In genomic region chr3:128123231-128123537, GRCh38 we compare ENCODE assay signal across 8 cellular contexts. TPM values are rescaled to one million over a fixed set of nuclear protein-coding genes. Genes with fewer than 3 reads are reported as not detected.
DNase-seq lines count a peak whose midpoint lies in the region; ATAC-seq and TF ChIP-seq lines count a peak whose summit lies in the region.

No MANE protein-coding gene starts in this region.

- H3K36me3 ChIP-seq in PC-3 (ENCODE audit: low read depth, low read length) (peaks cover 3% of the 10 kb centered on the region; the same call in 1 of the 2 replicates), esophagus (ENCODE audit: control insufficient read depth in 2 of 2, insufficient read depth in 2 of 2, low read length in 1 of 2) (peaks cover 0 to 4% of the 10 kb centered on the region in 2 donors), rectal smooth muscle tissue (ENCODE audit: control insufficient read depth, insufficient read depth, low read length) (no peaks in the 10 kb centered on the region)

- no peaks in the 10 kb centered on the region for H3K9me3 ChIP-seq in PC-3 (ENCODE audit: low read length)
- no peaks in the 10 kb centered on the region for H3K9me3 ChIP-seq in esophagus (ENCODE audit: control insufficient read depth in 2 of 2, insufficient read depth in 1 of 2, low read depth in 1 of 2, low read length in 1 of 2)

- no TSS peak for BruUV-seq in PC-3 (replicated peaks; lab: Mats Ljungman, UMichigan)

- peak overlapping the region; percentile 94 for H3K4me3 ChIP-seq in PC-3 (ENCODE audit: low read length)
- peak overlapping the region; percentile 86 to 96 for H3K4me3 ChIP-seq in esophagus (ENCODE audit: low read depth in 1 of 2, low read length in 2 of 2)
- H3K4me3 ChIP-seq in rectal smooth muscle tissue (ENCODE audit: low read length) = peak overlapping the region; percentile 96

- DNase-seq in PC-3 (no peak), HCEC 1CT (no peak), NCI-H1436 treated with DMSO at 0.1 percent for 48 hours (lab: John Stamatoyannopoulos, UW) (no peak), AG20443 (ENCODE audit: low spot score) (no peak)

- peaks cover 34% of the 10 kb centered on the region for H3K79me2 ChIP-seq in PC-3 (ENCODE audit: low read length)

- H3K27me3 ChIP-seq in PC-3 (ENCODE audit: low read length) (no peaks in the 10 kb centered on the region), esophagus (ENCODE audit: control insufficient read depth in 1 of 2, insufficient read depth in 2 of 2, low read length in 2 of 2) (no peaks in the 10 kb centered on the region), rectal smooth muscle tissue (ENCODE audit: control insufficient read depth, insufficient read depth, low read length) (no peaks in the 10 kb centered on the region)

- WGBS in esophagus, 2 donors = 1 to 2% methylated on average over 20 of the region's 20 CpGs

- H3K9me2 ChIP-seq in PC-3 (replicated peaks; ENCODE audit: low read length) = no peaks in the 10 kb centered on the region

- peak overlapping the region; percentile 73 for H3K27ac ChIP-seq in PC-3 (ENCODE audit: low read length)
- peak overlapping the region; percentile 57 to 72 for H3K27ac ChIP-seq in esophagus (ENCODE audit: low read depth in 2 of 2, low read length in 1 of 2)
- H3K27ac ChIP-seq in rectal smooth muscle tissue (ENCODE audit: low read depth, low read length) = peak overlapping the region; percentile 70

- peak overlapping the region; percentile 76; the same call in 1 of the 2 replicates for H2AFZ ChIP-seq in PC-3 (ENCODE audit: low read length)

- no peaks in the 10 kb centered on the region for H4K20me1 ChIP-seq in PC-3 (ENCODE audit: low read length)

- TF ChIP-seq CTCF in PC-3 (conservative IDR thresholded peaks at IDR 0.05; ENCODE audit: low read depth, low read length) = no peak

- peak; percentile 2 for ATAC-seq in GM21447 (IDR thresholded peaks at IDR 0.05; ENCODE audit: unreplicated experiment)
- ATAC-seq in PC-3 = no peak
- ATAC-seq in HG02571 (IDR thresholded peaks at IDR 0.05; ENCODE audit: unreplicated experiment) = no peak

- H3K9ac ChIP-seq in PC-3 (ENCODE audit: low read length) (peak overlapping the region; percentile 99), rectal smooth muscle tissue (ENCODE audit: low read length) (peak overlapping the region; percentile 63)

- peaks cover 11% of the 10 kb centered on the region for H3K4me1 ChIP-seq in PC-3 (ENCODE audit: insufficient read depth, low read length)
- H3K4me1 ChIP-seq in esophagus (ENCODE audit: control insufficient read depth in 2 of 2, insufficient read depth in 2 of 2, low read length in 1 of 2) = no peaks in the 10 kb centered on the region
- peaks cover 5% of the 10 kb centered on the region for H3K4me1 ChIP-seq in rectal smooth muscle tissue (ENCODE audit: control insufficient read depth, insufficient read depth, low read length)

- no peaks in the 10 kb centered on the region for H3F3A ChIP-seq in PC-3 (ENCODE audit: low read length, unreplicated experiment)

- H3K4me2 ChIP-seq in PC-3 (ENCODE audit: low read length) = peak overlapping the region; percentile 97

- CTCF ChIA-PET in PC-3 (lab: Charles Lee) = interaction anchor here (0.6 kb wide), 1 partner anchor 339 kb away, joined by 3 read pairs; no protein-coding TSS in a partner anchor

- intact Hi-C loops in PC-3 (cut with micrococcal nuclease) = no loop called here

- POLR2A ChIA-PET in PC-3 (lab: Charles Lee; ENCODE audit: unreplicated experiment) = interaction anchor here (0.6 to 0.7 kb wide), 2 partner anchors 333 to 1709 kb away, joined by 3 to 4 read pairs; no protein-coding TSS in a partner anchor

RNA-seq across cellular contexts. Expression of gene RUVBL1, which starts 0.4 kb away (rescaled TPM):
- 94.9 and 114 TPM in 2 replicates for total RNA-seq in PC-3 (2014; rRNA removed)
- polyA plus RNA-seq in esophagus = 10 to 100 TPM in 1 of 2 donors, 1 to 10 TPM in 1; 7.5 to 32.5 TPM

RNA-seq across cellular contexts. Expression of gene EEFSEC, which starts 30.1 kb away (rescaled TPM):
- total RNA-seq in PC-3 (2014; rRNA removed) = 9.6 and 11.6 TPM in 2 replicates
- polyA plus RNA-seq in esophagus = 1 to 10 TPM; 6.1 to 10.0 TPM
